Comparison of ENCODE assay signal across 8 cellular contexts in genomic region chr19:3557461-3558248, GRCh38.
A peak's percentile ranks its signal among the peaks of the same experiment; 100 is the strongest.
DNase-seq lines count a peak whose midpoint lies in the region; ATAC-seq and TF ChIP-seq lines count a peak whose summit lies in the region.

TSS of gene MFSD12 (minus strand) at chr19:3557586. CDS start at chr19:3557403, 183 bp downstream.

- H3K79me2 ChIP-seq in OCI-LY3 (ENCODE audit: low read length): peaks cover 45% of the 10 kb centered on the region

- peak; percentile 67 for DNase-seq in DMS114 treated with DMSO at 0.1 percent for 48 hours (lab: John Stamatoyannopoulos, UW; ENCODE audit: unreplicated experiment)
- peak; percentile 100 for DNase-seq in HuH-7.5 (ENCODE audit: low spot score)
- DNase-seq in activated T-cell treated with anti-CD3 and anti-CD28 coated beads for 24 hours (ENCODE audit: low read depth): peak; percentile 94
- DNase-seq in epithelial cell of prostate (ENCODE audit: low read depth, low spot score): peak; percentile 48
- peak; percentile 86 to 89 for DNase-seq in stimulated activated CD8-positive, alpha-beta memory T cell treated with anti-CD3 and anti-CD28 coated beads, Interleukin-4, amount 100 ng/mL, for 4 hours (ENCODE audit: low read depth in 2 of 2, low spot score in 1 of 2)

- H3K4me1 ChIP-seq in OCI-LY3 (ENCODE audit: low read length) (peaks cover 41% of the 10 kb centered on the region), mucosa of rectum (ENCODE audit: control insufficient read depth in 2 of 2, insufficient read depth in 2 of 2, low read length in 2 of 2) (peaks cover 12 to 13% of the 10 kb centered on the region in 2 donors)

- no peak for TF ChIP-seq CTCF in OCI-LY3 (IDR thresholded peaks at IDR 0.05; ENCODE audit: low read depth, low read length)

- peak; percentile 80 for ATAC-seq in GM21528 (IDR thresholded peaks at IDR 0.05; ENCODE audit: low FRiP score, unreplicated experiment)

- H2AFZ ChIP-seq in OCI-LY3 (ENCODE audit: low read depth, low read length): peak within 1 kb of the TSS; percentile 68

- H3K9me3 ChIP-seq in OCI-LY3 (ENCODE audit: insufficient read depth, low read length) (no peaks in the 10 kb centered on the region), mucosa of rectum (ENCODE audit: control insufficient read depth in 2 of 2, low read length in 2 of 2) (no peaks in the 10 kb centered on the region)

- H3K4me3 ChIP-seq in OCI-LY3 (ENCODE audit: low read length): peak within 1 kb of the TSS; percentile 95
- peak within 1 kb of the TSS; percentile 81 to 82 for H3K4me3 ChIP-seq in mucosa of rectum (ENCODE audit: low read length in 2 of 2)

- H3K27ac ChIP-seq in OCI-LY3 (ENCODE audit: low read length) (peak within 1 kb of the TSS; percentile 60), epithelial cell of prostate (peak within 1 kb of the TSS; percentile 60), mucosa of rectum (ENCODE audit: low read depth in 2 of 2, low read length in 2 of 2) (peak within 1 kb of the TSS; percentile 71 to 80)

- H3K4me2 ChIP-seq in OCI-LY3 (ENCODE audit: low read length): peak within 1 kb of the TSS; percentile 93

- peaks cover 6% of the 10 kb centered on the region for H4K20me1 ChIP-seq in OCI-LY3 (ENCODE audit: insufficient read depth, low read length)

- no peaks in the 10 kb centered on the region for H3K27me3 ChIP-seq in OCI-LY3 (ENCODE audit: low read depth, low read length)
- H3K27me3 ChIP-seq in mucosa of rectum (ENCODE audit: control insufficient read depth in 2 of 2, insufficient read depth in 2 of 2, low read length in 2 of 2): no peaks in the 10 kb centered on the region

- H3K36me3 ChIP-seq in OCI-LY3 (replicated peaks; ENCODE audit: low read depth, low read length) (peaks cover 13% of the 10 kb centered on the region), mucosa of rectum (ENCODE audit: control insufficient read depth in 2 of 2, insufficient read depth in 2 of 2, low read length in 2 of 2) (no peaks in the 10 kb centered on the region)

- H3K9ac ChIP-seq in OCI-LY3 (ENCODE audit: low read length) (peak within 1 kb of the TSS; percentile 90), mucosa of rectum (ENCODE audit: low read depth in 1 of 2, low read length in 2 of 2) (peak within 1 kb of the TSS; percentile 55 to 83)

Comparison
In these comparisons a context has a peak if more than half of its experiments do, and no peak if none do; other contexts are left out.
1. Peak in every context shown above with its lines: DNase-seq, ATAC-seq, H3K4me3 ChIP-seq and H3K27ac ChIP-seq.
2. DNase-seq: peak in every context shown above with its lines; median percentile 100 in HuH-7.5; 94 in activated T-cell treated with anti-CD3 and anti-CD28 coated beads for 24 hours; 88 in stimulated activated CD8-positive, alpha-beta memory T cell treated with anti-CD3 and anti-CD28 coated beads, Interleukin-4, amount 100 ng/mL, for 4 hours; 67 in DMS114 treated with DMSO at 0.1 percent for 48 hours; 48 in epithelial cell of prostate.